In the genomic region with DNA sequence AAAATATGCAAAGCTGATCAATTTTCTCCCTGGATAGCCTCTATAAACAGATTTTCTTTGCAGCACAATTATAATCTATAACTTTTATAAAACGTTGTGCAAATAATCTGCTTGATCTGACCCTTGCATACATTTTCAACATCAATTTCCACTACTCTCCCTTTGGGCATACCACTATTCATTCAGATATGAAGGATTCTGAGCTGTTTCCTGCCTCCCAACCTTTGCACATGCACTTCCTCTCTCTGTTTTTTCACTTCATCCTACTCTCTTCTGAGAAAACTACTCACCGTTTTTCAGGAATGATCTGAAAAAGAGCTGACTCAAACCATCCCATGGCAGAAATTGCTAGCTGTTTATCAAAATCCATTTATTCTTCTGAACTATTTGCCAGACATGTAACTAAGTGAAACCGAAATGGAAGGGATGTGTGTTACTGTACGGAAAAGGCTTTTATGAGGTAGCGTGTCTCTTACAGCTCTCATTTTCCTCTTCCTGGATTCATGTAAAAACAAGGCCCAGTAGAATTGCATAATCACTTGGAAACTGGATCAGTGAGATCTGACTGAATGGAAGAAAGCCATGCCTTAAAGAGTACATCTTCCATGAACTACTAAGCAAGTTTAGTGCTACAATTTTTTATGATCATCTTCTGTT, we compare ENCODE assay signal across 25 cellular contexts.
A peak's percentile ranks its signal among the peaks of the same experiment; 100 is the strongest.
DNase-seq lines count a peak whose midpoint lies in the region; ATAC-seq and TF ChIP-seq lines count a peak whose summit lies in the region.
"Had no signal": no experiment of that assay in that cellular context is flagged by ENCODE, and none has a peak within 500 bp of the region (broad histone marks: within the 10 kb centered on the region; RNA-seq: fewer than 3 reads in every experiment).

No MANE protein-coding gene starts in this region.

- ATAC-seq in left lung (peak; percentile 51), GM18502 (IDR thresholded peaks at IDR 0.05; ENCODE audit: poor library complexity, unreplicated experiment) (no peak)
- ATAC-seq: effector memory CD8-positive, alpha-beta T cell; naive thymus-derived CD8-positive, alpha-beta T cell; WTC11 had no signal

- H3K4me1 ChIP-seq in left lung = no peaks in the 10 kb centered on the region
- H3K4me1 ChIP-seq: adrenal gland; BLaER1 treated with 17β-estradiol and CSF1 and Interleukin-3, amounts not matched to agents 10 nM and 100 nM; Caco-2; stomach; tibial nerve had no signal

- H3K27ac Mint-ChIP-seq in endothelial cell (ENCODE audit: unreplicated experiment) = peak overlapping the region; percentile 0
- H3K27ac Mint-ChIP-seq: activated CD4-positive, alpha-beta T cell treated with anti-CD3 and anti-CD28 coated beads, Interleukin-2, amount 10 ng/mL, durations not matched to agents 7 days and 5 days; brain; effector memory CD8-positive, alpha-beta T cell; naive thymus-derived CD8-positive, alpha-beta T cell; WTC11 had no signal

- H3K27ac ChIP-seq in RWPE1 = no peak overlapping the region
- no peak overlapping the region for H3K27ac ChIP-seq in left lung
- H3K27ac ChIP-seq: adrenal gland; BLaER1 treated with 17β-estradiol and CSF1 and Interleukin-3, amounts not matched to agents 10 nM and 100 nM; HL-60; stomach; tibial nerve had no signal

- no peak overlapping the region for H3K4me3 ChIP-seq in left lung
- H3K4me3 ChIP-seq: adrenal gland; BLaER1 treated with 17β-estradiol and CSF1 and Interleukin-3, amounts not matched to agents 10 nM and 100 nM; stomach; tibial nerve had no signal

- no peak for TF ChIP-seq CTCF in RWPE1 (conservative IDR thresholded peaks at IDR 0.05; ENCODE audit: low read depth)
- no peak for TF ChIP-seq CTCF in endothelial cell (IDR thresholded peaks at IDR 0.05; ENCODE audit: unreplicated experiment)
- TF ChIP-seq CTCF in left lung (IDR thresholded peaks at IDR 0.05) = no peak

- POLR2A ChIA-PET in RWPE1 (lab: Yijun Ruan, JAX; ENCODE audit: low non-redundant PET) = no interaction called here

- DNase-seq in DMS153 treated with DMSO at 0.1 percent for 48 hours (lab: John Stamatoyannopoulos, UW; ENCODE audit: unreplicated experiment) = peak; percentile 47
- peak; percentile 4 for DNase-seq in RWPE1 (ENCODE audit: low spot score)
- no peak for DNase-seq in endothelial cell (ENCODE audit: low spot score)
- DNase-seq in left lung = no peak
- DNase-seq in superior temporal gyrus (ENCODE audit: extremely low spot score) = no peak
- no peak for DNase-seq in HUDEP-2 (lab: John Stamatoyannopoulos, UW; ENCODE audit: unreplicated experiment in 76 of 76)
- DNase-seq: activated CD4-positive, alpha-beta T cell treated with anti-CD3 and anti-CD28 coated beads, Interleukin-2, amount 10 ng/mL, durations not matched to agents 7 days and 5 days; activated naive CD4-positive, alpha-beta T cell treated with Interleukin-2 at 50 U/mL for 16 hours; activated T-cell treated with anti-CD3 and anti-CD28 coated beads, Interleukin-2, amount 50 U/mL, for 48 hours; adrenal gland; Caco-2; effector memory CD8-positive, alpha-beta T cell; midbrain; naive thymus-derived CD8-positive, alpha-beta T cell; NCI-H1092; NCI-H1694 treated with DMSO at 0.1 percent for 48 hours; nucleus accumbens; stimulated activated CD4-positive, alpha-beta T cell treated with anti-CD3 and anti-CD28 coated beads, Interleukin-1b, Interleukin-23, amount 100 ng/mL, for 48 hours; stomach had no signal

- H3K4me3 Mint-ChIP-seq in endothelial cell (ENCODE audit: unreplicated experiment) = no peak overlapping the region
- H3K4me3 Mint-ChIP-seq: activated CD4-positive, alpha-beta T cell treated with anti-CD3 and anti-CD28 coated beads, Interleukin-2, amount 10 ng/mL, durations not matched to agents 7 days and 5 days; brain; effector memory CD8-positive, alpha-beta T cell; naive thymus-derived CD8-positive, alpha-beta T cell; WTC11 had no signal

- H3K9me3 Mint-ChIP-seq in endothelial cell (ENCODE audit: unreplicated experiment) = no peaks in the 10 kb centered on the region
- H3K9me3 Mint-ChIP-seq: activated CD4-positive, alpha-beta T cell treated with anti-CD3 and anti-CD28 coated beads, Interleukin-2, amount 10 ng/mL, durations not matched to agents 7 days and 5 days had no signal

- peaks cover 8% of the 10 kb centered on the region for H3K4me1 Mint-ChIP-seq in endothelial cell (ENCODE audit: unreplicated experiment)
- H3K4me1 Mint-ChIP-seq: activated CD4-positive, alpha-beta T cell treated with anti-CD3 and anti-CD28 coated beads, Interleukin-2, amount 10 ng/mL, durations not matched to agents 7 days and 5 days; brain; naive thymus-derived CD8-positive, alpha-beta T cell; WTC11 had no signal

- H3K27me3 Mint-ChIP-seq in endothelial cell (ENCODE audit: unreplicated experiment) = peaks cover 2% of the 10 kb centered on the region
- H3K27me3 Mint-ChIP-seq: activated CD4-positive, alpha-beta T cell treated with anti-CD3 and anti-CD28 coated beads, Interleukin-2, amount 10 ng/mL, durations not matched to agents 7 days and 5 days; brain; effector memory CD8-positive, alpha-beta T cell; naive thymus-derived CD8-positive, alpha-beta T cell had no signal

- H3K27me3 ChIP-seq in left lung = no peaks in the 10 kb centered on the region
- H3K27me3 ChIP-seq: adrenal gland; BLaER1 treated with 17β-estradiol and CSF1 and Interleukin-3, amounts not matched to agents 10 nM and 100 nM; stomach; tibial nerve had no signal

- no peaks in the 10 kb centered on the region for H3K36me3 ChIP-seq in left lung
- H3K36me3 ChIP-seq: adrenal gland; BLaER1 treated with 17β-estradiol and CSF1 and Interleukin-3, amounts not matched to agents 10 nM and 100 nM; stomach; tibial nerve had no signal

- CTCF ChIA-PET in RWPE1 (lab: Yijun Ruan, JAX) = interaction anchor here (0.6 kb wide), 1 partner anchor 69 kb away, joined by 5 read pairs; no protein-coding TSS in a partner anchor

- peaks cover 0 to 7% of the 10 kb centered on the region in 2 donors for H3K9me3 ChIP-seq in left lung
- H3K9me3 ChIP-seq: BLaER1 treated with 17β-estradiol and CSF1 and Interleukin-3, amounts not matched to agents 10 nM and 100 nM had no signal

- H3K36me3 Mint-ChIP-seq in endothelial cell (ENCODE audit: low read depth, unreplicated experiment) = no peaks in the 10 kb centered on the region
- H3K36me3 Mint-ChIP-seq: brain; naive thymus-derived CD8-positive, alpha-beta T cell; WTC11 had no signal

- intact Hi-C loops in left lung (cut with DNase I) = no loop called here

Comparison
In these comparisons a context has a peak if more than half of its experiments do, and no peak if none do; other contexts are left out.
1. DNase-seq: peak in DMS153 treated with DMSO at 0.1 percent for 48 hours (single experiment) and RWPE1 (single experiment); none in endothelial cell (single experiment), left lung (0 of 2), superior temporal gyrus (single experiment) and HUDEP-2 (0 of 76).